In genomic region chr3:136114421-136114820, GRCh38 we compare ENCODE assay signal across 17 cellular contexts.
"Had no signal": no experiment of that assay in that cellular context is flagged by ENCODE, and none has a peak within 500 bp of the region (broad histone marks: within the 10 kb centered on the region; RNA-seq: fewer than 3 reads in every experiment).

No MANE protein-coding gene starts in this region.

- H3K4me3 ChIP-seq: mucosa of descending colon, smooth muscle cell, transverse colon had no signal

- H3K27ac ChIP-seq: neutrophil, transverse colon had no signal

- H3K4me1 ChIP-seq: transverse colon had no signal

- H3K9me3 ChIP-seq: mucosa of descending colon, neutrophil, transverse colon had no signal

- H3K36me3 ChIP-seq: neutrophil had no signal

- ATAC-seq: activated naive CD8-positive, alpha-beta T cell treated with anti-CD3 and anti-CD28 coated beads, Interleukin-2, amount 50 U/mL, for 24 hours; mucosa of descending colon; naive thymus-derived CD8-positive, alpha-beta T cell; right cardiac atrium; stimulated activated memory B cell treated with anti-CD40 and anti-IgM and Interleukin-4, amounts not matched to agents 10 μg/mL and 1 μg/mL and 100 μg/mL, for 72 hours had no signal

- DNase-seq: activated CD4-positive, alpha-beta T cell treated with anti-CD3 and anti-CD28 coated beads, Interleukin-2, amount 10 ng/mL, durations not matched to agents 24 days and 14 days; activated naive CD4-positive, alpha-beta T cell treated with Interleukin-2 at 50 U/mL for 16 hours; activated naive CD8-positive, alpha-beta T cell treated with anti-CD3 and anti-CD28 coated beads, Interleukin-2, amount 50 U/mL, for 24 hours; cerebellar nuclear complex; dermis blood vessel endothelial cell; erythroblast; hypothalamus; mammary epithelial cell; mucosa of descending colon; naive thymus-derived CD8-positive, alpha-beta T cell; right cardiac atrium; stimulated activated CD4-positive, alpha-beta T cell treated with anti-CD3 and anti-CD28 coated beads, Interleukin-1b, Interleukin-23, amount 100 ng/mL, for 48 hours; T-helper 1 cell; transverse colon had no signal

- H3K27me3 ChIP-seq: neutrophil, transverse colon had no signal
